Comparison of ENCODE assay signal across 34 cellular contexts in the genomic region with DNA sequence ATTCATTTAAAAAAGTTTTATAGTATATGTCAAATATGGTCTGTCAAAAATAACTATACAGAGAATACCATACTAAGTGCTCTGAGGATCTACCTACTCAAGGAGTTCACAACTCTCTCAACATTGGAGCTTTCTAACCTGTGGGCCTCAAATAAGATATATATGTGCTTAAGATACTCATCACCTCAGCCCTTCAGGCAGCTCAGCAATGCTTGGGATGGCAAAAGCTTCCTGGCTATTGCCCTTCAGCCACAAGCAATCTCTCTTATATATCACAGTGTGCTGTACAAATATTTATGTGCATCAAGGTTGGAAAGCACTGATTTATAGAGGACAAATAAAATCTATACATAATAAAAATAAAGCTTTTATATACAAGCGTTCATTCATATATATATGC.
"Had no signal": no experiment of that assay in that cellular context is flagged by ENCODE, and none has a peak within 500 bp of the region (broad histone marks: within the 10 kb centered on the region; RNA-seq: fewer than 3 reads in every experiment).

No MANE protein-coding gene starts in this region.

- H3K27ac ChIP-seq: KMS-11 had no signal

- H3K9me3 ChIP-seq: MG63 had no signal

- DNase-seq: Karpas-422, Kasumi-1, KG1, MG63, MM.1S, MV-4-11, NCI-H1048, NCI-H1092, NCI-H1092 treated with DMSO at 0.1 percent for 48 hours, NCI-H1105, NCI-H1105 treated with DMSO at 0.1 percent for 48 hours, NCI-H1417, NCI-H1417 treated with DMSO at 0.1 percent for 48 hours, NCI-H1436, NCI-H1436 treated with DMSO at 0.1 percent for 48 hours, NCI-H146, NCI-H1694, NCI-H1694 treated with DMSO at 0.1 percent for 48 hours, NCI-H187, NCI-H187 treated with DMSO at 0.1 percent for 48 hours, NCI-H1930, NCI-H2029, NCI-H2029 treated with DMSO at 0.1 percent for 48 hours, NCI-H2081, NCI-H2081 treated with DMSO at 0.1 percent for 48 hours, NCI-H2107, NCI-H2171, NCI-H2171 treated with DMSO at 0.1 percent for 48 hours, NCI-H2227 treated with DMSO at 0.1 percent for 48 hours, NCI-H226, NCI-H345, NCI-H446, NCI-H446 treated with DMSO at 0.1 percent for 48 hours had no signal

- H3K4me3 ChIP-seq: MG63 had no signal

- H3K27me3 ChIP-seq: MG63 had no signal
